In genomic region chr16:86834451-86835035, GRCh38 we compare ENCODE assay signal across 1 cellular context.
TF ChIP-seq lines count a peak whose summit lies in the region.

No MANE protein-coding gene starts in this region.

TF ChIP-seq in GM23338, 12 proteins besides CTCF, POLR2A, EP300 and RAD21 (continued from another document):
- TF ChIP-seq ZNF462 (CRISPR knock-in tag; IDR thresholded peaks at IDR 0.05) (0 out of 2 replicates have a peak, but pooled peaks have one; percentile 18), NANOG (IDR thresholded peaks at IDR 0.05; ENCODE audit: borderline replicate concordance) (no peak)
